Comparison of ENCODE assay signal across 36 cellular contexts in the genomic region with DNA sequence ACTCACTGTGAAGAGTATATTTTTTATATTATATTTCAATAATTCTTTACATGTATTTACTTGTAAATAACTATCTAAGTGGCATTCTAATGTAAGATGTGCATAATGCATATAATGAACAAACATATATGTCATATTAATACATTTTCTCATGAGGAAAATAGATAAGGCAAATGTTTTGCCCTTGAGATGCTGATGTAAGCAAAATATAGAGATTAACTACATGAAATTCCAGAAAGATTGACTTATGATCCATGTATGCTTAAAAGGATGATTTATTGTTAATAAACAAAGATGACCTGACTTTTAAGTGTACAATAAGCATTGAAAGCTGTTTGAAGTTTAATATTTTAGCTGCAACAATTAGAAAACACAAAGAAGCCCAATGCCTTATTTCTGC.
"Had no signal": no experiment of that assay in that cellular context is flagged by ENCODE, and none has a peak within 500 bp of the region (broad histone marks: within the 10 kb centered on the region; RNA-seq: fewer than 3 reads in every experiment).

No MANE protein-coding gene starts in this region.

- H3K36me3 ChIP-seq: MG63 had no signal

- H3K9me3 ChIP-seq: MG63 had no signal

- H3K4me3 ChIP-seq: MG63 had no signal

- DNase-seq: Karpas-422, Kasumi-1, MG63, MM.1S, MV-4-11, NCI-H1048, NCI-H1092, NCI-H1092 treated with DMSO at 0.1 percent for 48 hours, NCI-H1105, NCI-H1105 treated with DMSO at 0.1 percent for 48 hours, NCI-H1417, NCI-H1417 treated with DMSO at 0.1 percent for 48 hours, NCI-H1436, NCI-H1436 treated with DMSO at 0.1 percent for 48 hours, NCI-H146, NCI-H1694, NCI-H1694 treated with DMSO at 0.1 percent for 48 hours, NCI-H187, NCI-H187 treated with DMSO at 0.1 percent for 48 hours, NCI-H1930, NCI-H2029, NCI-H2029 treated with DMSO at 0.1 percent for 48 hours, NCI-H2081, NCI-H2081 treated with DMSO at 0.1 percent for 48 hours, NCI-H2107, NCI-H2171, NCI-H2171 treated with DMSO at 0.1 percent for 48 hours, NCI-H2227 treated with DMSO at 0.1 percent for 48 hours, NCI-H226, NCI-H345, NCI-H446, NCI-H446 treated with DMSO at 0.1 percent for 48 hours, NCI-H510A, NCI-H510A treated with DMSO at 0.1 percent for 48 hours, NCI-H524, NCI-H524 treated with DMSO at 0.1 percent for 48 hours had no signal

- H3K27me3 ChIP-seq: MG63 had no signal
